In the genomic region with DNA sequence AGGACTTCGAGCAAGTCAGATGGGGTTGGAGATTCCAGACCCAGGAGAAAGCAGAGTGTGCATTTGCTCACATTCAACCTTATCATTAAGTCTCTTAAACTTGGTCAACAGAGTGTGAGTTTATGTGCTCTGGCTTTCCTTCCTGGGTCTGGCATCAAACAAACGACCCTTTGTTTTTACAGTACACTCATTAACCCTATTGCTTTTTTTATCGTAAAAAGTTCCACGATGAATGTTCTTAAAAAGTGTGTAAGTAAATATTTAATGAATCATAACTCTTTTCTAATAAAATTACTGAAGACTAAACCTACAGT, we compare ENCODE assay signal across 8 cellular contexts. TPM values are rescaled to one million over a fixed set of nuclear protein-coding genes. Genes with fewer than 3 reads are reported as not detected.
DNase-seq lines count a peak whose midpoint lies in the region; ATAC-seq and TF ChIP-seq lines count a peak whose summit lies in the region.
"Had no signal": no experiment of that assay in that cellular context is flagged by ENCODE, and none has a peak within 500 bp of the region (broad histone marks: within the 10 kb centered on the region; RNA-seq: fewer than 3 reads in every experiment).

No MANE protein-coding gene starts in this region.

- H4K20me1 ChIP-seq in GM23338 (replicated peaks; ENCODE audit: insufficient read depth): peaks cover 6% of the 10 kb centered on the region
- H4K20me1 ChIP-seq in OCI-LY7 (ENCODE audit: insufficient read depth, low read length): peaks cover 7% of the 10 kb centered on the region; the same call in 1 of the 2 replicates

- H3F3A ChIP-seq in GM23338 (replicated peaks; ENCODE audit: low read depth): 0 out of 2 replicates have a peak, but pooled peaks cover 5% of the 10 kb centered on the region

- no peak for ATAC-seq in GM23338

- CTCF ChIA-PET in OCI-LY7 (lab: Charles Lee; ENCODE audit: unreplicated experiment): no interaction called here

- H3K9me2 ChIP-seq in GM23338 (ENCODE audit: insufficient read depth): no peaks in the 10 kb centered on the region
- no peaks in the 10 kb centered on the region for H3K9me2 ChIP-seq in OCI-LY7 (ENCODE audit: insufficient read depth, low read length)

- H3K36me3 ChIP-seq in GM23338 (ENCODE audit: insufficient read depth) (no peaks in the 10 kb centered on the region), OCI-LY7 (ENCODE audit: insufficient read depth, low read length) (no peaks in the 10 kb centered on the region)

- TF ChIP-seq CTCF in GM23338 (conservative IDR thresholded peaks at IDR 0.05; ENCODE audit: low read depth in 2 of 2) (no peak), OCI-LY7 (conservative IDR thresholded peaks at IDR 0.05; ENCODE audit: low read length) (no peak), endothelial cell (IDR thresholded peaks at IDR 0.05; ENCODE audit: unreplicated experiment) (no peak), progenitor cell of endocrine pancreas (IDR thresholded peaks at IDR 0.05; ENCODE audit: unreplicated experiment) (no peak), foreskin fibroblast (IDR thresholded peaks at IDR 0.05; ENCODE audit: low read depth, low read length) (no peak)

- H3K27ac Mint-ChIP-seq in GM23338: no peak overlapping the region
- peak overlapping the region; percentile 94 for H3K27ac Mint-ChIP-seq in endothelial cell (ENCODE audit: unreplicated experiment)
- peak overlapping the region; percentile 88 for H3K27ac Mint-ChIP-seq in progenitor cell of endocrine pancreas

- H2AFZ ChIP-seq in GM23338 (no peak overlapping the region), OCI-LY7 (ENCODE audit: low read length) (0 out of 2 replicates have a peak overlapping the region, but pooled peaks have one; percentile 48)

- DNase-seq in GM23338 (ENCODE audit: low spot score) (no peak), OCI-LY7 (ENCODE audit: low spot score) (no peak), endothelial cell (ENCODE audit: low spot score) (no peak), progenitor cell of endocrine pancreas (ENCODE audit: low spot score, unreplicated experiment) (no peak), retina (no peak), foreskin fibroblast (no peak), NCI-H2081 (lab: John Stamatoyannopoulos, UW) (no peak)
- DNase-seq: NCI-H2171 treated with DMSO at 0.1 percent for 48 hours had no signal

- H3K4me2 ChIP-seq in GM23338: peak overlapping the region; percentile 75
- H3K4me2 ChIP-seq in OCI-LY7 (ENCODE audit: low read length): peak overlapping the region; percentile 86

- H3K4me1 ChIP-seq in GM23338 (ENCODE audit: insufficient read depth): peaks cover 54% of the 10 kb centered on the region
- H3K4me1 ChIP-seq in OCI-LY7 (ENCODE audit: insufficient read depth, low read length, poor library complexity, severe bottlenecking): peaks cover 31% of the 10 kb centered on the region

- H3K4me3 Mint-ChIP-seq in GM23338 (peak overlapping the region; percentile 84; the same call in 1 of the 3 replicates), endothelial cell (ENCODE audit: unreplicated experiment) (peak overlapping the region; percentile 98), progenitor cell of endocrine pancreas (ENCODE audit: low read depth) (peak overlapping the region; percentile 96)

- no peaks in the 10 kb centered on the region for H3K27me3 ChIP-seq in GM23338 (ENCODE audit: insufficient read depth)

- H3K27ac ChIP-seq in GM23338 (ENCODE audit: low read depth) (no peak overlapping the region), OCI-LY7 (ENCODE audit: low read depth, low read length, poor library complexity, severe bottlenecking) (peak overlapping the region; percentile 62)

- peak overlapping the region; percentile 62 for H3K4me3 ChIP-seq in GM23338
- peak overlapping the region; percentile 79 for H3K4me3 ChIP-seq in OCI-LY7 (ENCODE audit: low read depth, low read length, poor library complexity, severe bottlenecking)
- no peak overlapping the region for H3K4me3 ChIP-seq in foreskin fibroblast (ENCODE audit: low read depth in 1 of 2, low read length in 2 of 2)

- POLR2A ChIA-PET in OCI-LY7 (lab: Charles Lee): interaction anchor here (1.1 kb wide), 1 partner anchor 17 kb away, joined by 5 read pairs; no protein-coding TSS in a partner anchor

- no TSS peak for BruUV-seq in OCI-LY7 (replicated peaks; lab: Mats Ljungman, UMichigan)

- intact Hi-C loops in OCI-LY7 (cut with micrococcal nuclease; ENCODE audit: unreplicated experiment): loop anchor here (5.0 kb wide), 1 partner anchor 388 kb away; the partner anchor contains the start of gene REV3L

- H3K4me1 Mint-ChIP-seq in GM23338 (peaks cover 57% of the 10 kb centered on the region), endothelial cell (ENCODE audit: unreplicated experiment) (peaks cover 63% of the 10 kb centered on the region), progenitor cell of endocrine pancreas (ENCODE audit: low read depth) (peaks cover 49% of the 10 kb centered on the region)

- peaks cover 64% of the 10 kb centered on the region for H3K79me2 ChIP-seq in GM23338 (replicated peaks; ENCODE audit: insufficient read depth)
- peaks cover 45% of the 10 kb centered on the region; the same call in 1 of the 2 replicates for H3K79me2 ChIP-seq in OCI-LY7 (ENCODE audit: insufficient read depth, low read depth, low read length)

- no peaks in the 10 kb centered on the region for H3K9me3 ChIP-seq in OCI-LY7 (ENCODE audit: low read length)

- no peaks in the 10 kb centered on the region for H3K9me3 Mint-ChIP-seq in GM23338
- H3K9me3 Mint-ChIP-seq in endothelial cell (ENCODE audit: unreplicated experiment): no peaks in the 10 kb centered on the region
- H3K9me3 Mint-ChIP-seq in progenitor cell of endocrine pancreas (ENCODE audit: low read depth): no peaks in the 10 kb centered on the region

- H3K36me3 Mint-ChIP-seq in GM23338 (ENCODE audit: low read depth): no peaks in the 10 kb centered on the region; the same call in 2 of the 3 replicates
- H3K36me3 Mint-ChIP-seq in endothelial cell (ENCODE audit: low read depth, unreplicated experiment): peaks cover 7% of the 10 kb centered on the region
- H3K36me3 Mint-ChIP-seq in progenitor cell of endocrine pancreas (ENCODE audit: insufficient read depth): peaks cover 6% of the 10 kb centered on the region

- H3K27me3 Mint-ChIP-seq in GM23338 (ENCODE audit: insufficient read depth, low read depth, poor library complexity): peaks cover 13% of the 10 kb centered on the region
- H3K27me3 Mint-ChIP-seq in endothelial cell (ENCODE audit: unreplicated experiment): peaks cover 25% of the 10 kb centered on the region
- peaks cover 9% of the 10 kb centered on the region for H3K27me3 Mint-ChIP-seq in progenitor cell of endocrine pancreas

TF ChIP-seq in GM23338, 12 proteins besides CTCF, POLR2A, EP300 and RAD21:
- no peak for TF ChIP-seq ZNF331 (CRISPR knock-in tag; IDR thresholded peaks at IDR 0.05; ENCODE audit: low read depth)
- no peak for TF ChIP-seq NANOG (IDR thresholded peaks at IDR 0.05; ENCODE audit: borderline replicate concordance)
- no peak for TF ChIP-seq ETS1 (IDR thresholded peaks at IDR 0.05)
- no peak for TF ChIP-seq EZH2 (IDR thresholded peaks at IDR 0.05; ENCODE audit: low read depth, unreplicated experiment)
- TF ChIP-seq STAT1 (IDR thresholded peaks at IDR 0.05; ENCODE audit: unreplicated experiment): no peak
- TF ChIP-seq REST (IDR thresholded peaks at IDR 0.05; ENCODE audit: unreplicated experiment): no peak
- no peak for TF ChIP-seq EZH2phosphoT487 (IDR thresholded peaks at IDR 0.05; ENCODE audit: unreplicated experiment)
- TF ChIP-seq ZNF114 (CRISPR knock-in tag; IDR thresholded peaks at IDR 0.05): no peak
- TF ChIP-seq JUNB (IDR thresholded peaks at IDR 0.05; ENCODE audit: unreplicated experiment): no peak

RNA-seq across cellular contexts. Expression of gene FYN, which starts 2.5 kb away (rescaled TPM):
- 70.8 and 143 TPM in 2 replicates for total RNA-seq in GM23338 (2014; rRNA removed; shearing (Covaris generic))
- 46.8 and 54.9 TPM in 2 replicates for polyA plus RNA-seq in GM23338 (2016; fragmentation: Nextera tagmentation; extraction: Ambion mirVana)
- 57.3 and 65.3 TPM in 2 replicates for total RNA-seq in OCI-LY7 (2014; rRNA removed; shearing (Covaris generic))
- total RNA-seq in OCI-LY7 (2022) (92.9 and 109 TPM in 2 replicates), endothelial cell (ENCODE audit: unreplicated experiment) (474 TPM), progenitor cell of endocrine pancreas (159 and 169 TPM in 2 replicates)

Comparison
In these comparisons a context has a peak if more than half of its experiments do, and no peak if none do; other contexts are left out.
1. H3K4me3 ChIP-seq: peak in GM23338 (single experiment) and OCI-LY7 (single experiment); none in foreskin fibroblast (0 of 2).
2. Peak in every context shown above with its lines, with median percentiles within 50 percentile points of each other: H3K4me3 Mint-ChIP-seq.